Comparison of ENCODE assay signal across 19 cellular contexts in genomic region chr11:67411785-67412152, GRCh38. TPM values are rescaled to one million over a fixed set of nuclear protein-coding genes. Genes with fewer than 3 reads are reported as not detected.
DNase-seq lines count a peak whose midpoint lies in the region; ATAC-seq and TF ChIP-seq lines count a peak whose summit lies in the region.
"Had no signal": no experiment of that assay in that cellular context is flagged by ENCODE, and none has a peak within 500 bp of the region (broad histone marks: within the 10 kb centered on the region; RNA-seq: fewer than 3 reads in every experiment).

No MANE protein-coding gene starts in this region.

- H3K36me3 Mint-ChIP-seq in activated CD4-positive, alpha-beta memory T cell treated with anti-CD3 and anti-CD28 coated beads for 36 hours: peaks cover 23% of the 10 kb centered on the region
- H3K36me3 Mint-ChIP-seq in activated CD4-positive, alpha-beta memory T cell treated with anti-CD3 and anti-CD28 coated beads, Interleukin-2, amount 10 ng/mL, durations not matched to agents 7 days and 5 days (ENCODE audit: low read depth): peaks cover 41% of the 10 kb centered on the region
- H3K36me3 Mint-ChIP-seq in effector memory CD8-positive, alpha-beta T cell (ENCODE audit: insufficient read depth): peaks cover 46% of the 10 kb centered on the region
- H3K36me3 Mint-ChIP-seq: brain had no signal

- H3K4me3 ChIP-seq in upper lobe of right lung: no peak overlapping the region
- H3K4me3 ChIP-seq: A549, suprapubic skin had no signal

- intact Hi-C loops in activated CD4-positive, alpha-beta memory T cell treated with anti-CD3 and anti-CD28 coated beads for 36 hours (cut with micrococcal nuclease): no loop called here
- intact Hi-C loops in upper lobe of right lung (cut with DNase I): no loop called here

- peak; percentile 49 for DNase-seq in activated CD4-positive, alpha-beta memory T cell treated with anti-CD3 and anti-CD28 coated beads for 36 hours
- no peak for DNase-seq in activated CD4-positive, alpha-beta memory T cell treated with anti-CD3 and anti-CD28 coated beads, Interleukin-2, amount 10 ng/mL, durations not matched to agents 7 days and 5 days
- DNase-seq in effector memory CD8-positive, alpha-beta T cell: no peak
- DNase-seq in stimulated activated naive CD8-positive, alpha-beta T cell treated with anti-CD3 and anti-CD28 coated beads, Interleukin-15, Interleukin-2, amounts not matched to agents 100 U/mL and 50 U/mL, for 24 hours: peak; percentile 27
- no peak for DNase-seq in upper lobe of right lung
- DNase-seq: activated CD4-positive, alpha-beta T cell treated with anti-CD3 and anti-CD28 coated beads for 1 hour; GF-D8; left colon; NCI-H2029 treated with DMSO at 0.1 percent for 48 hours; NCI-H526 treated with DMSO at 0.1 percent for 48 hours had no signal

- no peaks in the 10 kb centered on the region for H3K27me3 Mint-ChIP-seq in activated CD4-positive, alpha-beta memory T cell treated with anti-CD3 and anti-CD28 coated beads for 36 hours
- H3K27me3 Mint-ChIP-seq in activated CD4-positive, alpha-beta memory T cell treated with anti-CD3 and anti-CD28 coated beads, Interleukin-2, amount 10 ng/mL, durations not matched to agents 7 days and 5 days: peaks cover 14% of the 10 kb centered on the region
- no peaks in the 10 kb centered on the region for H3K27me3 Mint-ChIP-seq in effector memory CD8-positive, alpha-beta T cell

- peak; percentile 3; the same call in 1 of the 2 replicates for TF ChIP-seq POLR2A in Raji (IDR thresholded peaks at IDR 0.05; ENCODE audit: insufficient read depth, low read depth, low read length)

- H3K4me3 Mint-ChIP-seq in activated CD4-positive, alpha-beta memory T cell treated with anti-CD3 and anti-CD28 coated beads for 36 hours: no peak overlapping the region
- no peak overlapping the region for H3K4me3 Mint-ChIP-seq in activated CD4-positive, alpha-beta memory T cell treated with anti-CD3 and anti-CD28 coated beads, Interleukin-2, amount 10 ng/mL, durations not matched to agents 7 days and 5 days
- H3K4me3 Mint-ChIP-seq in effector memory CD8-positive, alpha-beta T cell: peak overlapping the region; percentile 44 to 97
- H3K4me3 Mint-ChIP-seq: brain had no signal

- H3K27me3 ChIP-seq in upper lobe of right lung: no peaks in the 10 kb centered on the region

- CTCF ChIA-PET in activated CD4-positive, alpha-beta memory T cell treated with anti-CD3 and anti-CD28 coated beads for 36 hours (lab: Charles Lee): interaction anchor here (1.3 kb wide), 1 partner anchor 11 kb away, joined by 4 read pairs; no protein-coding TSS in a partner anchor
- CTCF ChIA-PET in activated CD4-positive, alpha-beta memory T cell treated with anti-CD3 and anti-CD28 coated beads, Interleukin-2, amount 10 ng/mL, durations not matched to agents 7 days and 5 days (lab: Charles Lee): interaction anchor here (1.6 to 2.7 kb wide), 2 partner anchors 9 to 77 kb away, joined by 5 to 21 read pairs; partner anchors contain the start of genes PPP1CA and TBC1D10C

- POLR2A ChIA-PET in activated CD4-positive, alpha-beta memory T cell treated with anti-CD3 and anti-CD28 coated beads for 36 hours (lab: Charles Lee): interaction anchor here (1.2 to 2.8 kb wide), 5 partner anchors 9 to 59 kb away, joined by 3 to 19 read pairs (median 6); partner anchors contain the start of genes POLD4, PPP1CA, PTPRCAP and RPS6KB2
- POLR2A ChIA-PET in activated CD4-positive, alpha-beta memory T cell treated with anti-CD3 and anti-CD28 coated beads, Interleukin-2, amount 10 ng/mL, durations not matched to agents 7 days and 5 days (lab: Charles Lee): interaction anchor here (1.2 to 11.7 kb wide), 7 partner anchors 9 to 26 kb away, joined by 4 to 155 read pairs (median 16); partner anchors contain the start of genes PPP1CA, PTPRCAP, RAD9A and RPS6KB2

- H3K4me1 ChIP-seq in upper lobe of right lung: peaks cover 23% of the 10 kb centered on the region

- H3K4me1 Mint-ChIP-seq in activated CD4-positive, alpha-beta memory T cell treated with anti-CD3 and anti-CD28 coated beads for 36 hours (ENCODE audit: low read depth): peaks cover 75% of the 10 kb centered on the region
- H3K4me1 Mint-ChIP-seq in activated CD4-positive, alpha-beta memory T cell treated with anti-CD3 and anti-CD28 coated beads, Interleukin-2, amount 10 ng/mL, durations not matched to agents 7 days and 5 days: peaks cover 73% of the 10 kb centered on the region
- H3K4me1 Mint-ChIP-seq in effector memory CD8-positive, alpha-beta T cell (ENCODE audit: low read depth in 2 of 2): peaks cover 75 to 81% of the 10 kb centered on the region in 2 donors

- no peaks in the 10 kb centered on the region for H3K36me3 ChIP-seq in upper lobe of right lung
- H3K36me3 ChIP-seq: suprapubic skin had no signal

- H3K27ac ChIP-seq in upper lobe of right lung: no peak overlapping the region
- H3K27ac ChIP-seq: A549, RWPE1, suprapubic skin had no signal

- H3K9me3 ChIP-seq in upper lobe of right lung: no peaks in the 10 kb centered on the region
- H3K9me3 ChIP-seq: A549, suprapubic skin had no signal

- H3K27ac Mint-ChIP-seq in activated CD4-positive, alpha-beta memory T cell treated with anti-CD3 and anti-CD28 coated beads for 36 hours: peak overlapping the region; percentile 90
- H3K27ac Mint-ChIP-seq in activated CD4-positive, alpha-beta memory T cell treated with anti-CD3 and anti-CD28 coated beads, Interleukin-2, amount 10 ng/mL, durations not matched to agents 7 days and 5 days: no peak overlapping the region
- no peak overlapping the region for H3K27ac Mint-ChIP-seq in effector memory CD8-positive, alpha-beta T cell

- no peaks in the 10 kb centered on the region for H3K9me3 Mint-ChIP-seq in activated CD4-positive, alpha-beta memory T cell treated with anti-CD3 and anti-CD28 coated beads for 36 hours
- H3K9me3 Mint-ChIP-seq in activated CD4-positive, alpha-beta memory T cell treated with anti-CD3 and anti-CD28 coated beads, Interleukin-2, amount 10 ng/mL, durations not matched to agents 7 days and 5 days: no peaks in the 10 kb centered on the region
- H3K9me3 Mint-ChIP-seq in effector memory CD8-positive, alpha-beta T cell: no peaks in the 10 kb centered on the region

- no peak for TF ChIP-seq CTCF in upper lobe of right lung (IDR thresholded peaks at IDR 0.05)

- ATAC-seq in effector memory CD8-positive, alpha-beta T cell (replicated peaks): no peak
- no peak for ATAC-seq in stimulated activated naive CD8-positive, alpha-beta T cell treated with anti-CD3 and anti-CD28 coated beads, Interleukin-15, Interleukin-2, amounts not matched to agents 100 U/mL and 50 U/mL, for 24 hours
- ATAC-seq in HG02840 (IDR thresholded peaks at IDR 0.05; ENCODE audit: low FRiP score, unreplicated experiment) (no peak), upper lobe of right lung (no peak), GM21515 (IDR thresholded peaks at IDR 0.05; ENCODE audit: unreplicated experiment) (no peak)
- ATAC-seq: A549, left colon had no signal

RNA-seq across cellular contexts. Expression of gene CARNS1, which starts 3.7 kb away (rescaled TPM):
- total RNA-seq in activated CD4-positive, alpha-beta memory T cell treated with anti-CD3 and anti-CD28 coated beads for 36 hours: 1 to 10 TPM; 2.3 to 3.3 TPM
- 1 to 10 TPM in 1 of 2 experiments, under 1 TPM in 1; 0.76 to 1.1 TPM for total RNA-seq in activated CD4-positive, alpha-beta memory T cell treated with anti-CD3 and anti-CD28 coated beads, Interleukin-2, amount 10 ng/mL, durations not matched to agents 7 days and 5 days
- 2.7 TPM for total RNA-seq in upper lobe of right lung

RNA-seq across cellular contexts. Expression of gene TBC1D10C, which starts 7.9 kb away (rescaled TPM):
- total RNA-seq in activated CD4-positive, alpha-beta memory T cell treated with anti-CD3 and anti-CD28 coated beads for 36 hours: 100 to 1,000 TPM; 123 to 126 TPM
- 100 to 1,000 TPM; 285 to 310 TPM for total RNA-seq in activated CD4-positive, alpha-beta memory T cell treated with anti-CD3 and anti-CD28 coated beads, Interleukin-2, amount 10 ng/mL, durations not matched to agents 7 days and 5 days
- total RNA-seq in upper lobe of right lung: 26.8 TPM
- total RNA-seq: fibroblast of lung, M059J had no signal

RNA-seq across cellular contexts. Expression of gene PPP1CA, which starts 10.1 kb away (rescaled TPM):
- total RNA-seq in activated CD4-positive, alpha-beta memory T cell treated with anti-CD3 and anti-CD28 coated beads for 36 hours: 100 to 1,000 TPM; 261 to 267 TPM
- total RNA-seq in activated CD4-positive, alpha-beta memory T cell treated with anti-CD3 and anti-CD28 coated beads, Interleukin-2, amount 10 ng/mL, durations not matched to agents 7 days and 5 days: 100 to 1,000 TPM; 308 to 315 TPM
- total RNA-seq in upper lobe of right lung: 134 TPM

RNA-seq across cellular contexts. Expression of gene RPS6KB2, which starts 16.5 kb away (rescaled TPM):
- 10 to 100 TPM; 57.4 to 57.5 TPM for total RNA-seq in activated CD4-positive, alpha-beta memory T cell treated with anti-CD3 and anti-CD28 coated beads for 36 hours
- 10 to 100 TPM; 56.9 to 57.1 TPM for total RNA-seq in activated CD4-positive, alpha-beta memory T cell treated with anti-CD3 and anti-CD28 coated beads, Interleukin-2, amount 10 ng/mL, durations not matched to agents 7 days and 5 days
- total RNA-seq in upper lobe of right lung: 40.0 TPM

RNA-seq across cellular contexts. Expression of gene RAD9A, which starts 20.0 kb away (rescaled TPM):
- total RNA-seq in activated CD4-positive, alpha-beta memory T cell treated with anti-CD3 and anti-CD28 coated beads for 36 hours: 10 to 100 TPM; 31.0 to 39.1 TPM
- 10 to 100 TPM; 48.0 to 53.9 TPM for total RNA-seq in activated CD4-positive, alpha-beta memory T cell treated with anti-CD3 and anti-CD28 coated beads, Interleukin-2, amount 10 ng/mL, durations not matched to agents 7 days and 5 days
- 20.7 TPM for total RNA-seq in upper lobe of right lung

Comparison
In these comparisons a context has a peak if more than half of its experiments do, and no peak if none do; other contexts are left out.
1. DNase-seq: peak in activated CD4-positive, alpha-beta memory T cell treated with anti-CD3 and anti-CD28 coated beads for 36 hours (single experiment) and stimulated activated naive CD8-positive, alpha-beta T cell treated with anti-CD3 and anti-CD28 coated beads, Interleukin-15, Interleukin-2, amounts not matched to agents 100 U/mL and 50 U/mL, for 24 hours (single experiment); none in activated CD4-positive, alpha-beta memory T cell treated with anti-CD3 and anti-CD28 coated beads, Interleukin-2, amount 10 ng/mL, durations not matched to agents 7 days and 5 days (single experiment), effector memory CD8-positive, alpha-beta T cell (0 of 3) and upper lobe of right lung (single experiment).
2. H3K4me3 Mint-ChIP-seq: peak in effector memory CD8-positive, alpha-beta T cell (2 of 2); none in activated CD4-positive, alpha-beta memory T cell treated with anti-CD3 and anti-CD28 coated beads for 36 hours (single experiment) and activated CD4-positive, alpha-beta memory T cell treated with anti-CD3 and anti-CD28 coated beads, Interleukin-2, amount 10 ng/mL, durations not matched to agents 7 days and 5 days (single experiment).